In the genomic region with DNA sequence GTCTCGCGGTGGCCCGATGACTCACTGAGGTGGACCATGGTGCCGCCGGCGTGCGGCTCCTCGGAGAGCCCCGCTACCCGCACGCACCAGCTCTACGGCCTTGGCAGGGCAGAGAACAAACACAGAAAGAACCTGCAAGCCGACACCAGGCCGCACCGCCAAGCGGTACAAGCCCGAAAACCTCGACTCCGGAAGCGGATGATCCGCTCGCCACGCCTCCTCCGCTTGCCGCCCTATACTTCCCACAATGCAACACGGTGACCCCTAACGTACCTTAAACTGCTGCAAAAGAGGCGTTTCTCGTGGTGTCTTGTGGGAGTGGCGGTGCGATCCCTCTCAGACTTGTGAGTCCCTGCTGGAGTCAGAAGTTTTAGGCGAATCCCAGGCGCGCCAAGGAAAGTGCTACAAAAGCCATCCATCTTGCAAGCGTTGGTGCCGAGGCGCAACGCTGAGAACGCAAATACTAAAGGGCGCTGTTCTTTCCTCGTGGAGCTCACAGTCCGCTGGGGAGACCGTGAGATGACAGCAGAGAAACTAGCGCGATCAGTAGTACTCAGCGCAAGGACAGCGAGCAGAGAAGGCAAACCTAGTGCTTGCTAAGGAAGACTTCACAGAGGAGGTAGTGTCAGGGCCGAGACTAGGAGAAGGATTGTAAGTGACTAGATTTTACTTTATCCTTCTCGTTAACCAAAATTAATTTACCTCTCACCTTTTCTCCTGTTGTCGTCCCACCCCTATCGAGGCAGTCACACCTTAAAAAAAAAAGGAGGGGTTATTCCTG, we compare ENCODE assay signal across 8 cellular contexts. TPM values are rescaled to one million over a fixed set of nuclear protein-coding genes. Genes with fewer than 3 reads are reported as not detected.
DNase-seq lines count a peak whose midpoint lies in the region; ATAC-seq and TF ChIP-seq lines count a peak whose summit lies in the region.

MRPS16 (minus strand) TSS at position 200 of the 781 bp plus-strand sequence; CDS start at position 38, 162 bp downstream.

- H4K20me1 ChIP-seq in PC-9 (ENCODE audit: insufficient read depth) = no peaks in the 10 kb centered on the region

- peak within 1 kb of the TSS; percentile 91 to 93 for H3K9ac ChIP-seq in mucosa of rectum (ENCODE audit: low read depth in 1 of 2, low read length in 2 of 2)

- ATAC-seq in GM21576 (IDR thresholded peaks at IDR 0.05; ENCODE audit: unreplicated experiment) = peak; percentile 71

- TF ChIP-seq POLR2A in erythroblast (IDR thresholded peaks at IDR 0.05; ENCODE audit: low read length) = peak; percentile 98

- intact Hi-C loops in PC-9 (cut with micrococcal nuclease; ENCODE audit: unreplicated experiment) = loop anchor here (1.0 kb wide), 1 partner anchor 244 kb away; the partner anchor contains the start of gene PPP3CB

- peaks cover 37% of the 10 kb centered on the region for H3K4me1 ChIP-seq in PC-9 (replicated peaks; ENCODE audit: insufficient read depth)
- peaks cover 13 to 21% of the 10 kb centered on the region in 2 donors for H3K4me1 ChIP-seq in mucosa of rectum (ENCODE audit: control insufficient read depth in 2 of 2, insufficient read depth in 2 of 2, low read length in 2 of 2)

- peak within 1 kb of the TSS; percentile 100 for H3K4me3 ChIP-seq in Jurkat, Clone E6-1 (ENCODE audit: low read length)
- peak within 1 kb of the TSS; percentile 70 for H3K4me3 ChIP-seq in PC-9
- peak within 1 kb of the TSS; percentile 97 to 100 for H3K4me3 ChIP-seq in mucosa of rectum (ENCODE audit: low read length in 2 of 2)

- peak within 1 kb of the TSS; percentile 93 for H2AFZ ChIP-seq in PC-9

- peaks cover 61% of the 10 kb centered on the region for H3K79me2 ChIP-seq in PC-9 (ENCODE audit: low read depth)

- POLR2A ChIA-PET in PC-9 (lab: Charles Lee; ENCODE audit: unreplicated experiment) = interaction anchor here (0.5 to 0.6 kb wide), 5 partner anchors 103 to 747 kb away, joined by 3 to 13 read pairs (median 5); partner anchors contain the start of gene CFAP70

- no peaks in the 10 kb centered on the region for H3K27me3 ChIP-seq in PC-9 (ENCODE audit: insufficient read depth, low read depth)
- no peaks in the 10 kb centered on the region for H3K27me3 ChIP-seq in mucosa of rectum (ENCODE audit: control insufficient read depth in 2 of 2, insufficient read depth in 2 of 2, low read length in 2 of 2)

- TSS peak; percentile 67 for BruUV-seq in PC-9 (replicated peaks; lab: Mats Ljungman, UMichigan)

- H3K9me3 ChIP-seq in PC-9 (ENCODE audit: insufficient read depth, low read depth) = no peaks in the 10 kb centered on the region
- no peaks in the 10 kb centered on the region for H3K9me3 ChIP-seq in mucosa of rectum (ENCODE audit: control insufficient read depth in 2 of 2, low read length in 2 of 2)

- peaks cover 22% of the 10 kb centered on the region; the same call in 1 of the 2 replicates for H3K36me3 ChIP-seq in PC-9 (ENCODE audit: low read depth)
- H3K36me3 ChIP-seq in mucosa of rectum (ENCODE audit: control insufficient read depth in 2 of 2, insufficient read depth in 2 of 2, low read length in 2 of 2) = peaks cover 13 to 16% of the 10 kb centered on the region in 2 donors

- H3F3A ChIP-seq in PC-9 (ENCODE audit: insufficient read depth, low read depth) = peaks cover 46% of the 10 kb centered on the region

- H3K4me2 ChIP-seq in PC-9 = peak within 1 kb of the TSS; percentile 98

- CTCF ChIA-PET in PC-9 (lab: Charles Lee) = interaction anchor here (0.7 to 1.3 kb wide), 2 partner anchors 7 to 11 kb away, joined by 3 to 6 read pairs; no protein-coding TSS in a partner anchor

- DNase-seq in DMS114 treated with DMSO at 0.1 percent for 48 hours (lab: John Stamatoyannopoulos, UW; ENCODE audit: unreplicated experiment) (peak; percentile 97), PC-9 (peak; percentile 93 to 95), erythroblast (lab: John Stamatoyannopoulos, UW) (peak; percentile 96 to 97)
- peak; percentile 96 for DNase-seq in Jurkat, Clone E6-1 (ENCODE audit: low read depth, low spot score)
- DNase-seq in activated T-cell treated with anti-CD3 and anti-CD28 coated beads, Interleukin-2, amount 50 U/mL, for 1 hour = peak; percentile 90
- DNase-seq in stimulated activated CD8-positive, alpha-beta memory T cell treated with anti-CD3 and anti-CD28 coated beads, Interleukin-4, amount 100 ng/mL, for 48 hours = peak; percentile 91

- H3K9me2 ChIP-seq in PC-9 (ENCODE audit: insufficient read depth) = no peaks in the 10 kb centered on the region

- peak within 1 kb of the TSS; percentile 80 for H3K27ac ChIP-seq in PC-9
- peak within 1 kb of the TSS; percentile 89 to 94 for H3K27ac ChIP-seq in mucosa of rectum (ENCODE audit: low read depth in 2 of 2, low read length in 2 of 2)

- 0 out of 2 replicates have a peak, but pooled peaks have one; percentile 6 for TF ChIP-seq CTCF in PC-9 (conservative IDR thresholded peaks at IDR 0.05)

RNA-seq across cellular contexts. Expression of gene MRPS16, which starts in this region (rescaled TPM):
- 148 TPM for polyA plus RNA-seq in Jurkat, Clone E6-1 (2012; ENCODE audit: insufficient read depth, insufficient read length)
- 148 and 175 TPM in 2 replicates for total RNA-seq in PC-9 (2021)

Comparison
In these comparisons a context has a peak if more than half of its experiments do, and no peak if none do; other contexts are left out.
1. Peak in every context shown above with its lines: DNase-seq, ATAC-seq, H3K4me3 ChIP-seq and H3K27ac ChIP-seq.